In the genomic region with DNA sequence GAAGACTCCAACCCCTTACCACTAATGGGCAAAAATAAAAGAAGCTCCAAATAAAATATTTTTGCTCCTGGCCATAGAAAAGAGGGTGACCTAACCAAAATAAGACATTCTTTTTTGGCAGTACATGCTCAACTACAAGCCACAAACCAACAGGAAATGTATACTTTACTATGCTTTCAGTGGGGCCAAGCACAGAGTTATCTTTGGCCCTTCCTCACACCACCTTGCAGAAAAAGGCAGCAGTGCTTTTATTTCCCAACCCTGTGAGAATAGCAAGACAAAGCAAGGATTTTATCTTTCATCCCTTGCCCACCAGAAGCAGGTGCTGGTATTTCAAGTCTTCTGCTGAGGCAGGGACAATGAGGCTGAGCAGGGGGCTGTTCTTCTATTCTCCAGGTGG, we compare ENCODE assay signal across 17 cellular contexts.
DNase-seq lines count a peak whose midpoint lies in the region; ATAC-seq and TF ChIP-seq lines count a peak whose summit lies in the region.
"Had no signal": no experiment of that assay in that cellular context is flagged by ENCODE, and none has a peak within 500 bp of the region (broad histone marks: within the 10 kb centered on the region; RNA-seq: fewer than 3 reads in every experiment).

No MANE protein-coding gene starts in this region.

- no peak overlapping the region for H3K27ac ChIP-seq in GM23338 (ENCODE audit: low read depth)
- H3K27ac ChIP-seq in Karpas-422 (ENCODE audit: low read length) = peak overlapping the region; percentile 67
- peak overlapping the region; percentile 87 for H3K27ac ChIP-seq in neural progenitor cell
- H3K27ac ChIP-seq in mesendoderm (ENCODE audit: low read depth, low read length) = no peak overlapping the region
- H3K27ac ChIP-seq: C4-2B, GM23248, HL-60 had no signal

- no peak overlapping the region for H2BK5ac ChIP-seq in mesendoderm (ENCODE audit: low read length)

- H3K27me3 ChIP-seq in GM23338 (ENCODE audit: insufficient read depth) = no peaks in the 10 kb centered on the region
- no peaks in the 10 kb centered on the region for H3K27me3 ChIP-seq in Karpas-422 (ENCODE audit: low read length)
- no peaks in the 10 kb centered on the region for H3K27me3 ChIP-seq in neural progenitor cell
- no peaks in the 10 kb centered on the region for H3K27me3 ChIP-seq in mesendoderm (ENCODE audit: insufficient read depth, low read length, poor library complexity)

- no peak overlapping the region for H4K5ac ChIP-seq in mesendoderm (ENCODE audit: low read length)

- no peaks in the 10 kb centered on the region for H3K9me3 ChIP-seq in Karpas-422 (ENCODE audit: low read length)
- H3K9me3 ChIP-seq in neural progenitor cell (ENCODE audit: low read depth) = no peaks in the 10 kb centered on the region

- no peaks in the 10 kb centered on the region for H3K79me1 ChIP-seq in mesendoderm (ENCODE audit: low read length)

- H3K9ac ChIP-seq in Karpas-422 (ENCODE audit: low read length) (no peak overlapping the region), neural progenitor cell (no peak overlapping the region), mesendoderm (ENCODE audit: low read length) (no peak overlapping the region)
- H3K9ac ChIP-seq: GM23248 had no signal

- no peaks in the 10 kb centered on the region for H3K27me3 Mint-ChIP-seq in GM23338 (ENCODE audit: insufficient read depth, low read depth, poor library complexity)
- no peaks in the 10 kb centered on the region for H3K27me3 Mint-ChIP-seq in neural progenitor cell (ENCODE audit: insufficient read depth, low read depth)
- H3K27me3 Mint-ChIP-seq: B cell; CD4-positive, alpha-beta T cell had no signal

- peaks cover 7% of the 10 kb centered on the region for H3K4me1 ChIP-seq in GM23338 (ENCODE audit: insufficient read depth)
- H3K4me1 ChIP-seq in Karpas-422 (ENCODE audit: low read length) = peaks cover 55% of the 10 kb centered on the region
- peaks cover 24% of the 10 kb centered on the region for H3K4me1 ChIP-seq in neural progenitor cell
- no peaks in the 10 kb centered on the region for H3K4me1 ChIP-seq in mesendoderm (ENCODE audit: control insufficient read depth, low read depth, low read length)

- no peaks in the 10 kb centered on the region for H3K9me2 ChIP-seq in GM23338 (ENCODE audit: insufficient read depth)
- no peaks in the 10 kb centered on the region for H3K9me2 ChIP-seq in Karpas-422 (replicated peaks; ENCODE audit: insufficient read depth, low read length)

- H3K4me3 Mint-ChIP-seq in GM23338 (no peak overlapping the region), neural progenitor cell (no peak overlapping the region)
- H3K4me3 Mint-ChIP-seq: B cell; CD4-positive, alpha-beta T cell had no signal

- peak; percentile 51 for ATAC-seq in GM23338

- H3K36me3 ChIP-seq in GM23338 (ENCODE audit: insufficient read depth) (no peaks in the 10 kb centered on the region), Karpas-422 (ENCODE audit: insufficient read depth, low read length) (no peaks in the 10 kb centered on the region), neural progenitor cell (no peaks in the 10 kb centered on the region), mesendoderm (ENCODE audit: control insufficient read depth, insufficient read depth, low read length) (no peaks in the 10 kb centered on the region)

- H3K27ac Mint-ChIP-seq in GM23338 = no peak overlapping the region
- peak overlapping the region; percentile 11 for H3K27ac Mint-ChIP-seq in neural progenitor cell
- H3K27ac Mint-ChIP-seq: B cell; CD4-positive, alpha-beta T cell had no signal

- peak overlapping the region; percentile 16; the same call in 1 of the 2 replicates for H2AFZ ChIP-seq in GM23338
- peak overlapping the region; percentile 39; the same call in 1 of the 2 replicates for H2AFZ ChIP-seq in Karpas-422 (ENCODE audit: low read length)
- peak overlapping the region; percentile 46 for H2AFZ ChIP-seq in neural progenitor cell (replicated peaks)
- H2AFZ ChIP-seq: GM23248 had no signal

- no peak overlapping the region for H2BK120ac ChIP-seq in mesendoderm (ENCODE audit: low read depth, low read length)

- H2AK5ac ChIP-seq in mesendoderm (ENCODE audit: low read length) = no peak overlapping the region

- DNase-seq in GM23338 (ENCODE audit: low spot score) = peak; percentile 4
- DNase-seq in Karpas-422 = no peak
- peak; percentile 53 for DNase-seq in RPMI8226
- peak; percentile 11 for DNase-seq in neural progenitor cell (ENCODE audit: low spot score)
- no peak for DNase-seq in mesendoderm
- no peak for DNase-seq in activated gamma-delta T cell treated with Interleukin-2 at 50 U/mL for 16 hours
- DNase-seq in NCI-H2081 (lab: John Stamatoyannopoulos, UW) = no peak
- DNase-seq: CD4-positive, alpha-beta T cell; DMS153; DMS79; GDM1; GM23248; H7; KG1 had no signal

- peaks cover 12% of the 10 kb centered on the region for H3K4me1 Mint-ChIP-seq in GM23338
- peaks cover 6% of the 10 kb centered on the region for H3K4me1 Mint-ChIP-seq in neural progenitor cell
- H3K4me1 Mint-ChIP-seq: B cell had no signal

- H4K20me1 ChIP-seq in GM23338 (replicated peaks; ENCODE audit: insufficient read depth) (no peaks in the 10 kb centered on the region), Karpas-422 (ENCODE audit: insufficient read depth, low read depth, low read length) (no peaks in the 10 kb centered on the region), neural progenitor cell (ENCODE audit: low read depth) (no peaks in the 10 kb centered on the region)

- H3K4me2 ChIP-seq in GM23338 (no peak overlapping the region), Karpas-422 (ENCODE audit: low read depth, low read length, poor library complexity, severe bottlenecking) (peak overlapping the region; percentile 37), neural progenitor cell (peak overlapping the region; percentile 28), mesendoderm (ENCODE audit: low read length) (no peak overlapping the region)

- H3K36me3 Mint-ChIP-seq in GM23338 (ENCODE audit: low read depth) (peaks cover 9% of the 10 kb centered on the region; the same call in 2 of the 3 replicates), neural progenitor cell (no peaks in the 10 kb centered on the region)

- H3K4me3 ChIP-seq in GM23338 (no peak overlapping the region), Karpas-422 (ENCODE audit: low read length) (no peak overlapping the region), neural progenitor cell (no peak overlapping the region), mesendoderm (ENCODE audit: low read length) (no peak overlapping the region)
- H3K4me3 ChIP-seq: GM23248 had no signal

- no peak overlapping the region for H3K23ac ChIP-seq in mesendoderm (ENCODE audit: low read length)

- TF ChIP-seq CTCF in GM23338 (conservative IDR thresholded peaks at IDR 0.05; ENCODE audit: low read depth in 2 of 2) (no peak), neural progenitor cell (IDR thresholded peaks at IDR 0.05) (no peak)

- H3K9me3 Mint-ChIP-seq in GM23338 (peaks cover 12% of the 10 kb centered on the region), neural progenitor cell (peaks cover 13% of the 10 kb centered on the region)

- H3F3A ChIP-seq in GM23338 (replicated peaks; ENCODE audit: low read depth) (no peaks in the 10 kb centered on the region), neural progenitor cell (ENCODE audit: low read depth) (peaks cover 28% of the 10 kb centered on the region)

- H3K79me2 ChIP-seq in GM23338 (replicated peaks; ENCODE audit: insufficient read depth) (no peaks in the 10 kb centered on the region), Karpas-422 (ENCODE audit: low read length) (no peaks in the 10 kb centered on the region), neural progenitor cell (ENCODE audit: low read depth) (no peaks in the 10 kb centered on the region), mesendoderm (ENCODE audit: control insufficient read depth, insufficient read depth, low read length) (no peaks in the 10 kb centered on the region)

- no peak overlapping the region for H3K18ac ChIP-seq in mesendoderm (ENCODE audit: low read length)

- no peak overlapping the region for H3K56ac ChIP-seq in mesendoderm (ENCODE audit: low read length)

- no peak overlapping the region for H4K8ac ChIP-seq in mesendoderm (ENCODE audit: low read depth, low read length)

- H3K4ac ChIP-seq in mesendoderm (ENCODE audit: low read depth, low read length) = no peak overlapping the region

- H2BK15ac ChIP-seq in mesendoderm (replicated peaks; ENCODE audit: low read depth) = no peak overlapping the region

Comparison
In these comparisons a context has a peak if more than half of its experiments do, and no peak if none do; other contexts are left out.
1. DNase-seq: peak in GM23338 (single experiment), RPMI8226 (single experiment) and neural progenitor cell (single experiment); none in Karpas-422 (single experiment), mesendoderm (single experiment), activated gamma-delta T cell treated with Interleukin-2 at 50 U/mL for 16 hours (single experiment) and NCI-H2081 (0 of 2).
2. H3K27ac ChIP-seq: peak in Karpas-422 (single experiment) and neural progenitor cell (single experiment); none in GM23338 (single experiment) and mesendoderm (single experiment).
3. H3K4me2 ChIP-seq: peak in Karpas-422 (single experiment) and neural progenitor cell (single experiment); none in GM23338 (single experiment) and mesendoderm (single experiment).
4. Peak in every context shown above with its lines, with median percentiles within 50 percentile points of each other: H2AFZ ChIP-seq.